ENCODE assay signal across 8 cellular contexts in the genomic region with DNA sequence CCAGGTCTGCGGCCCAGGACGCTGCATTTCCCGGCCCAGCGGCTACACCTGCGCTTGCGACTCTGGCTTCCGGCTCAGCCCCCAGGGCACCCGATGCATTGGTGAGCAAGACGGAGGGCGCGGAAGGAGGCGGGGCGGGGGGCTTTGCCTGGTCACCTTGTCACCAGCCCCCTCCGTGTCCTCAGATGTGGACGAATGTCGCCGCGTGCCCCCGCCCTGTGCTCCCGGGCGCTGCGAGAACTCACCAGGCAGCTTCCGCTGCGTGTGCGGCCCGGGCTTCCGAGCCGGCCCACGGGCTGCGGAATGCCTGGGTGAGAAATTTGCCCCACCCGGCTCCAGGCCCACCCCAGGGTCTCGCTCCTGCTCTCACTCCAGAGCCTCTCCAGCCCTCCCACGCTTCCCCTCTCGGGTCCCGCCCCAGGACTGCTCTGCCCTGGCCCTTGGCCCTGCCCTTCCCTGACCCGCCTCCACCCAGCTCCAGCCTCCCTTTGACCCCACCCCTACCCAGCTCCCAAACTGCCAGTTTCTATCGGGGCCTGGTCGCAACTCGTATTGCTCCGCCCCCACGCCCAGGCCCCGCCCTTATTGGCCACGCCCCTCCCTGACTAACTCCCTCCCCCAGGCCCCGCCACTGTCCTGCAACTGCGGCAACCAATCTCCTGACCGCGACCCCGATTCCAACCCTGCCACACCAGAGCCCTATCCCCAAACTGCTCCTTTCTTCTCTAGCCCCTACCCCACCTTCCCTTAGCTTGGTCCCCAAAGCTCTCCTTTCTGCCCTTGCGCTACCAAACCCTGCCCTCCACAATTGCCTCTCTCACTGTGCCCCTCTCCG. TPM values are rescaled to one million over a fixed set of nuclear protein-coding genes. Genes with fewer than 3 reads are reported as not detected.
DNase-seq lines count a peak whose midpoint lies in the region; ATAC-seq and TF ChIP-seq lines count a peak whose summit lies in the region.

No MANE protein-coding gene starts in this region.

- H3F3A ChIP-seq in PC-3 (ENCODE audit: low read length, unreplicated experiment): no peaks in the 10 kb centered on the region

- H3K9me3 ChIP-seq in HEK293 (ENCODE audit: control insufficient read depth, insufficient read depth, low read depth, low read length) (no peaks in the 10 kb centered on the region), PC-3 (ENCODE audit: low read length) (no peaks in the 10 kb centered on the region)

- no peaks in the 10 kb centered on the region for H3K27me3 ChIP-seq in mesendoderm (ENCODE audit: insufficient read depth, low read length, poor library complexity)
- H3K27me3 ChIP-seq in PC-3 (ENCODE audit: low read length): no peaks in the 10 kb centered on the region

- peaks cover 11% of the 10 kb centered on the region for H3K36me3 Mint-ChIP-seq in activated CD8-positive, alpha-beta T cell treated with anti-CD3 and anti-CD28 coated beads for 36 hours (ENCODE audit: low read depth)

- H3K36me3 ChIP-seq in HEK293 (ENCODE audit: control insufficient read depth in 2 of 2, insufficient read depth in 1 of 2, low read length in 2 of 2) (peaks cover 0 to 5% of the 10 kb centered on the region in 2 experiments; a peak in 2 of 3 replicates), mesendoderm (ENCODE audit: control insufficient read depth, insufficient read depth, low read length) (no peaks in the 10 kb centered on the region), PC-3 (ENCODE audit: low read depth, low read length) (no peaks in the 10 kb centered on the region)

- peaks cover 55% of the 10 kb centered on the region for H3K4me1 Mint-ChIP-seq in activated CD8-positive, alpha-beta T cell treated with anti-CD3 and anti-CD28 coated beads for 36 hours (ENCODE audit: low read depth)

- ATAC-seq in activated CD8-positive, alpha-beta T cell treated with anti-CD3 and anti-CD28 coated beads for 36 hours: peak; percentile 58
- no peak for ATAC-seq in PC-3

- no peaks in the 10 kb centered on the region for H3K9me3 Mint-ChIP-seq in activated CD8-positive, alpha-beta T cell treated with anti-CD3 and anti-CD28 coated beads for 36 hours

- H3K9me2 ChIP-seq in PC-3 (replicated peaks; ENCODE audit: low read length): no peaks in the 10 kb centered on the region

- intact Hi-C loops in activated CD8-positive, alpha-beta T cell treated with anti-CD3 and anti-CD28 coated beads for 36 hours (cut with micrococcal nuclease): no loop called here
- intact Hi-C loops in PC-3 (cut with micrococcal nuclease): no loop called here

- peaks cover 32% of the 10 kb centered on the region for H3K4me1 ChIP-seq in HEK293 (ENCODE audit: control insufficient read depth, insufficient read depth, low read length)
- H3K4me1 ChIP-seq in mesendoderm (ENCODE audit: control insufficient read depth, low read depth, low read length): peaks cover 2% of the 10 kb centered on the region
- H3K4me1 ChIP-seq in PC-3 (ENCODE audit: insufficient read depth, low read length): peaks cover 26% of the 10 kb centered on the region

- no peak overlapping the region for H2BK5ac ChIP-seq in mesendoderm (ENCODE audit: low read length)

- peak; percentile 57 for DNase-seq in GF-D8 (lab: John Stamatoyannopoulos, UW)
- DNase-seq in NCI-H345 (lab: John Stamatoyannopoulos, UW): peak; percentile 94
- peak; percentile 96 for DNase-seq in activated CD8-positive, alpha-beta T cell treated with anti-CD3 and anti-CD28 coated beads for 36 hours
- peak; percentile 63 for DNase-seq in effector CD8-positive, alpha-beta T cell (lab: John Stamatoyannopoulos, UW)
- DNase-seq in mesendoderm: peak; percentile 95
- DNase-seq in stimulated activated CD8-positive, alpha-beta memory T cell treated with anti-CD3 and anti-CD28 coated beads, Interleukin-2, amount 100 ng/mL, for 1 hour (ENCODE audit: low read depth in 2 of 2): peak; percentile 69 to 70
- no peak for DNase-seq in PC-3

- H3K27me3 Mint-ChIP-seq in activated CD8-positive, alpha-beta T cell treated with anti-CD3 and anti-CD28 coated beads for 36 hours: no peaks in the 10 kb centered on the region

- no peak overlapping the region for H3K23ac ChIP-seq in mesendoderm (ENCODE audit: low read length)

- no peak overlapping the region for H3K18ac ChIP-seq in mesendoderm (ENCODE audit: low read length)

- H3K27ac ChIP-seq in HEK293 (ENCODE audit: extremely low read depth, low read depth, low read length) (peak overlapping the region; percentile 52; the same call in 1 of the 2 replicates), mesendoderm (ENCODE audit: low read depth, low read length) (no peak overlapping the region), PC-3 (ENCODE audit: low read length) (no peak overlapping the region)

- no CpG with 5 or more reads among the region's 50 CpGs for whole genome bisulfite sequencing in mesendoderm (ENCODE audit: extremely low coverage, insufficient coverage, low lambda C conversion rate)

- no peak overlapping the region for H4K8ac ChIP-seq in mesendoderm (ENCODE audit: low read depth, low read length)

- peak overlapping the region; percentile 98 for H3K27ac Mint-ChIP-seq in activated CD8-positive, alpha-beta T cell treated with anti-CD3 and anti-CD28 coated beads for 36 hours

- CTCF ChIA-PET in HEK293 (lab: Yijun Ruan, JAX) (interaction anchor here (0.6 to 20.7 kb wide), 7 partner anchors 11 to 92 kb away, joined by 3 to 470 read pairs (median 3); no protein-coding TSS in a partner anchor), PC-3 (lab: Charles Lee) (no interaction called here)
- CTCF ChIA-PET in activated CD8-positive, alpha-beta T cell treated with anti-CD3 and anti-CD28 coated beads for 36 hours (lab: Charles Lee): interaction anchor here (0.7 to 3.1 kb wide), 5 partner anchors 7 to 169 kb away, joined by 3 to 17 read pairs (median 5); a partner anchor contains a TSS

- no peak overlapping the region for H2BK15ac ChIP-seq in mesendoderm (replicated peaks; ENCODE audit: low read depth)

- no peak overlapping the region for H4K5ac ChIP-seq in mesendoderm (ENCODE audit: low read length)

- BruUV-seq in PC-3 (replicated peaks; lab: Mats Ljungman, UMichigan): no TSS peak

- H3K9ac ChIP-seq in mesendoderm (ENCODE audit: low read length): peak overlapping the region; percentile 64
- H3K9ac ChIP-seq in PC-3 (ENCODE audit: low read length): no peak overlapping the region

- POLR2A ChIA-PET in HEK293 (lab: Yijun Ruan, JAX) (interaction anchor here (0.6 to 3.8 kb wide), 12 partner anchors 9 to 1073 kb away, joined by 3 to 61 read pairs (median 4); a partner anchor contains a TSS), PC-3 (lab: Charles Lee; ENCODE audit: unreplicated experiment) (interaction anchor here (0.6 kb wide), 1 partner anchor 36 kb away, joined by 19 read pairs; no protein-coding TSS in a partner anchor)
- POLR2A ChIA-PET in activated CD8-positive, alpha-beta T cell treated with anti-CD3 and anti-CD28 coated beads for 36 hours (lab: Charles Lee): interaction anchor here (0.5 to 1.6 kb wide), 6 partner anchors 10 to 61 kb away, joined by 3 to 5 read pairs (median 4); no protein-coding TSS in a partner anchor

- no peak overlapping the region for H2AFZ ChIP-seq in PC-3 (ENCODE audit: low read length)

- H2AK5ac ChIP-seq in mesendoderm (ENCODE audit: low read length): no peak overlapping the region

- no peak for TF ChIP-seq CTCF in HEK293 (tag by site-specific recombination; IDR thresholded peaks at IDR 0.05)
- TF ChIP-seq CTCF in activated CD8-positive, alpha-beta T cell treated with anti-CD3 and anti-CD28 coated beads for 36 hours (IDR thresholded peaks at IDR 0.05): no peak
- TF ChIP-seq CTCF in PC-3 (conservative IDR thresholded peaks at IDR 0.05; ENCODE audit: low read depth, low read length): no peak

- H3K4me3 ChIP-seq in HEK293 (ENCODE audit: low read depth, low read length) (peak overlapping the region; percentile 30), mesendoderm (ENCODE audit: low read length) (peak overlapping the region; percentile 29), PC-3 (ENCODE audit: low read length) (no peak overlapping the region)

- peak overlapping the region; percentile 80 for H3K4me3 Mint-ChIP-seq in activated CD8-positive, alpha-beta T cell treated with anti-CD3 and anti-CD28 coated beads for 36 hours

- no peaks in the 10 kb centered on the region for H4K20me1 ChIP-seq in PC-3 (ENCODE audit: low read length)

- peak overlapping the region; percentile 77 for H3K4me2 ChIP-seq in mesendoderm (ENCODE audit: low read length)
- H3K4me2 ChIP-seq in PC-3 (ENCODE audit: low read length): no peak overlapping the region

- H3K56ac ChIP-seq in mesendoderm (ENCODE audit: low read length): peak overlapping the region; percentile 87

- H3K4ac ChIP-seq in mesendoderm (ENCODE audit: low read depth, low read length): no peak overlapping the region

- H3K79me2 ChIP-seq in mesendoderm (ENCODE audit: control insufficient read depth, insufficient read depth, low read length) (no peaks in the 10 kb centered on the region), PC-3 (ENCODE audit: low read length) (no peaks in the 10 kb centered on the region)

- H3K79me1 ChIP-seq in mesendoderm (ENCODE audit: low read length): no peaks in the 10 kb centered on the region

- no peak overlapping the region for H2BK120ac ChIP-seq in mesendoderm (ENCODE audit: low read depth, low read length)

TF ChIP-seq in HEK293, 187 proteins besides CTCF, POLR2A, EP300 and RAD21 (continues in another document):
- no peak for TF ChIP-seq ZNF114 (tag by site-specific recombination; IDR thresholded peaks at IDR 0.05)
- TF ChIP-seq ZNF596 (tag by site-specific recombination; IDR thresholded peaks at IDR 0.05): 0 out of 2 replicates have a peak, but pooled peaks have one; percentile 29
- peak; percentile 99 for TF ChIP-seq ZBTB20 (tag by site-specific recombination; IDR thresholded peaks at IDR 0.05)
- TF ChIP-seq ZBTB7A (tag by site-specific recombination; IDR thresholded peaks at IDR 0.05; ENCODE audit: low read depth): peak; percentile 22; the same call in 1 of the 2 replicates
- peak; percentile 52; the same call in 1 of the 2 replicates for TF ChIP-seq IKZF3 (tag by site-specific recombination; IDR thresholded peaks at IDR 0.05)
- TF ChIP-seq ZBTB17 (tag by site-specific recombination; IDR thresholded peaks at IDR 0.05): no peak; the same call in 1 of the 2 replicates

RNA-seq across cellular contexts. Expression of a gene that starts 8.6 kb away (rescaled TPM):
- 100 to 1,000 TPM; 117 to 121 TPM for total RNA-seq in activated CD8-positive, alpha-beta T cell treated with anti-CD3 and anti-CD28 coated beads for 36 hours
- 28.7 TPM for polyA plus RNA-seq in mesendoderm (2013, experiment 1 of 2)
- polyA plus RNA-seq in mesendoderm (2013, experiment 2 of 2): 28.9 TPM
- 8.9 and 16.7 TPM in 2 replicates for total RNA-seq in PC-3 (2014; rRNA removed)

RNA-seq across cellular contexts. Expression of a gene that starts 33.1 kb away (rescaled TPM):
- 10 to 100 TPM; 82.8 to 89.3 TPM for total RNA-seq in activated CD8-positive, alpha-beta T cell treated with anti-CD3 and anti-CD28 coated beads for 36 hours
- 52.1 TPM for polyA plus RNA-seq in mesendoderm (2013, experiment 1 of 2)
- polyA plus RNA-seq in mesendoderm (2013, experiment 2 of 2): 49.6 TPM
- total RNA-seq in PC-3 (2014; rRNA removed): 43.0 and 63.2 TPM in 2 replicates
